In genomic region chr1:107786214-107786842, GRCh38 we compare ENCODE assay signal across 16 cellular contexts.
DNase-seq lines count a peak whose midpoint lies in the region; ATAC-seq and TF ChIP-seq lines count a peak whose summit lies in the region.
"Had no signal": no experiment of that assay in that cellular context is flagged by ENCODE, and none has a peak within 500 bp of the region (broad histone marks: within the 10 kb centered on the region; RNA-seq: fewer than 3 reads in every experiment).

No MANE protein-coding gene starts in this region.

- peak; percentile 8 for DNase-seq in NCI-H748 (lab: John Stamatoyannopoulos, UW; ENCODE audit: unreplicated experiment)
- DNase-seq in NCI-H748 treated with DMSO at 0.1 percent for 48 hours (lab: John Stamatoyannopoulos, UW): no peak
- DNase-seq in KBM-7: peak; percentile 24
- DNase-seq in osteoblast (ENCODE audit: insufficient read length, low spot score, missing footprints): no peak
- DNase-seq in tibial nerve (ENCODE audit: low spot score in 2 of 2): no peak
- no peak for DNase-seq in head of caudate nucleus
- DNase-seq in dermis blood vessel endothelial cell: no peak
- DNase-seq: colonic mucosa, NCI-H1048, NCI-H446 treated with DMSO at 0.1 percent for 48 hours, sigmoid colon, tibial artery had no signal

- WGBS in tibial nerve, 2 donors: 73 to 76% methylated on average over 5 of the region's 5 CpGs

- H4K20me1 ChIP-seq in osteoblast (ENCODE audit: insufficient read depth, low read length): no peaks in the 10 kb centered on the region

- TF ChIP-seq CTCF in osteoblast (IDR thresholded peaks at IDR 0.05; ENCODE audit: extremely low read depth, low read depth, low read length) (no peak), tibial nerve (IDR thresholded peaks at IDR 0.05) (no peak)

- H3K27ac ChIP-seq in osteoblast (ENCODE audit: low read depth, low read length): no peak overlapping the region
- H3K27ac ChIP-seq in tibial nerve: peak overlapping the region in 1 of 4 donors; percentile 24
- H3K27ac ChIP-seq: A549, colonic mucosa, sigmoid colon, SJSA1, tibial artery had no signal

- TF ChIP-seq EP300 in tibial nerve (IDR thresholded peaks at IDR 0.05): no peak

- H3K4me1 Mint-ChIP-seq in activated T-helper 17 cell treated with anti-CD3 and anti-CD28 coated beads, Interleukin-2, amount 50 U/mL, for 72 hours: peaks cover 47% of the 10 kb centered on the region

- no peaks in the 10 kb centered on the region for H3K79me2 ChIP-seq in osteoblast (ENCODE audit: insufficient read depth, low read length)

- H3K9me3 ChIP-seq in osteoblast (ENCODE audit: low read depth, low read length) (no peaks in the 10 kb centered on the region), tibial nerve (no peaks in the 10 kb centered on the region)
- H3K9me3 ChIP-seq: A549, colonic mucosa, sigmoid colon, SJSA1, tibial artery had no signal

- H3K27ac Mint-ChIP-seq in activated T-helper 17 cell treated with anti-CD3 and anti-CD28 coated beads, Interleukin-2, amount 50 U/mL, for 72 hours: peak overlapping the region; percentile 81
- H3K27ac Mint-ChIP-seq: WTC11 had no signal

- intact Hi-C loops in head of caudate nucleus (cut with DNase I): no loop called here

- no peaks in the 10 kb centered on the region for H3K4me1 ChIP-seq in osteoblast (ENCODE audit: insufficient read depth, low read length)
- peaks cover 0 to 21% (median 6%) of the 10 kb centered on the region in 4 donors for H3K4me1 ChIP-seq in tibial nerve
- H3K4me1 ChIP-seq: A549, colonic mucosa, sigmoid colon, SJSA1 had no signal

- peak overlapping the region; percentile 74 for H3K4me3 Mint-ChIP-seq in activated T-helper 17 cell treated with anti-CD3 and anti-CD28 coated beads, Interleukin-2, amount 50 U/mL, for 72 hours
- H3K4me3 Mint-ChIP-seq: WTC11 had no signal

- H3K36me3 Mint-ChIP-seq in activated T-helper 17 cell treated with anti-CD3 and anti-CD28 coated beads, Interleukin-2, amount 50 U/mL, for 72 hours (ENCODE audit: low read depth): no peaks in the 10 kb centered on the region
- H3K36me3 Mint-ChIP-seq: WTC11 had no signal

- no peaks in the 10 kb centered on the region for H3K27me3 Mint-ChIP-seq in activated T-helper 17 cell treated with anti-CD3 and anti-CD28 coated beads, Interleukin-2, amount 50 U/mL, for 72 hours

- no peak overlapping the region for H3K4me2 ChIP-seq in osteoblast (ENCODE audit: insufficient read depth, low read length)
- H3K4me2 ChIP-seq: A549 had no signal

- no peak for TF ChIP-seq POLR2A in tibial nerve (IDR thresholded peaks at IDR 0.05)

- H3K4me3 ChIP-seq in osteoblast (ENCODE audit: insufficient read depth, low read length) (no peak overlapping the region), tibial nerve (no peak overlapping the region)
- H3K4me3 ChIP-seq: A549, colonic mucosa, sigmoid colon, SJSA1, tibial artery had no signal

- in situ Hi-C loops in KBM-7 (cut with MboI; ENCODE audit: low pct_unique_long_range_greater_than_20kb, low sequenced_read_pairs): loop anchor here (10.0 kb wide), 1 partner anchor 338 kb away; no protein-coding TSS in a partner anchor

- H3K9me3 Mint-ChIP-seq in activated T-helper 17 cell treated with anti-CD3 and anti-CD28 coated beads, Interleukin-2, amount 50 U/mL, for 72 hours: no peaks in the 10 kb centered on the region
- H3K9me3 Mint-ChIP-seq: WTC11 had no signal

- peak; percentile 79 for ATAC-seq in activated T-helper 17 cell treated with anti-CD3 and anti-CD28 coated beads, Interleukin-2, amount 50 U/mL, for 72 hours (replicated peaks)
- ATAC-seq: A549 had no signal

- H2AFZ ChIP-seq in osteoblast (ENCODE audit: low read length): peak overlapping the region; percentile 29

- no peaks in the 10 kb centered on the region for H3K27me3 ChIP-seq in osteoblast (ENCODE audit: insufficient read depth, low read length)
- no peaks in the 10 kb centered on the region for H3K27me3 ChIP-seq in tibial nerve
- H3K27me3 ChIP-seq: colonic mucosa, sigmoid colon, SJSA1, tibial artery had no signal

- no peaks in the 10 kb centered on the region for H3K36me3 ChIP-seq in osteoblast (ENCODE audit: insufficient read depth, low read length)
- no peaks in the 10 kb centered on the region for H3K36me3 ChIP-seq in tibial nerve
- H3K36me3 ChIP-seq: colonic mucosa, sigmoid colon, SJSA1, tibial artery had no signal

Comparison
In these comparisons a context has a peak if more than half of its experiments do, and no peak if none do; other contexts are left out.
1. DNase-seq: peak in NCI-H748 (single experiment) and KBM-7 (single experiment); none in NCI-H748 treated with DMSO at 0.1 percent for 48 hours (single experiment), osteoblast (single experiment), tibial nerve (0 of 2), head of caudate nucleus (0 of 42) and dermis blood vessel endothelial cell (single experiment).